8 cellular contexts compared by ENCODE assay signal in genomic region chr5:142845402-142845901, GRCh38.
DNase-seq lines count a peak whose midpoint lies in the region; ATAC-seq and TF ChIP-seq lines count a peak whose summit lies in the region.

No MANE protein-coding gene starts in this region.

- no peaks in the 10 kb centered on the region for H3K27me3 Mint-ChIP-seq in activated naive CD8-positive, alpha-beta T cell treated with anti-CD3 and anti-CD28 coated beads, Interleukin-2, amount 10 ng/mL, durations not matched to agents 7 days and 5 days
- no peaks in the 10 kb centered on the region for H3K27me3 Mint-ChIP-seq in naive B cell

- peak overlapping the region; percentile 83 for H3K27ac Mint-ChIP-seq in activated naive CD8-positive, alpha-beta T cell treated with anti-CD3 and anti-CD28 coated beads, Interleukin-2, amount 10 ng/mL, durations not matched to agents 7 days and 5 days
- H3K27ac Mint-ChIP-seq in naive B cell = peak overlapping the region; percentile 37 to 91 (median 86)

- ATAC-seq in GM19351 (IDR thresholded peaks at IDR 0.05; ENCODE audit: unreplicated experiment) (peak; percentile 29), HG03175 (IDR thresholded peaks at IDR 0.05; ENCODE audit: unreplicated experiment) (peak; percentile 40), naive B cell (ENCODE audit: low read depth in 2 of 2) (peak; percentile 51 to 52), foreskin keratinocyte (no peak)
- ATAC-seq in activated naive CD8-positive, alpha-beta T cell treated with anti-CD3 and anti-CD28 coated beads, Interleukin-2, amount 10 ng/mL, durations not matched to agents 7 days and 5 days (ENCODE audit: low read depth) = peak; percentile 88

- no peaks in the 10 kb centered on the region for H3K27me3 ChIP-seq in foreskin keratinocyte

- no peak for DNase-seq in activated naive CD8-positive, alpha-beta T cell treated with anti-CD3 and anti-CD28 coated beads, Interleukin-2, amount 10 ng/mL, durations not matched to agents 7 days and 5 days
- no peak for DNase-seq in naive B cell
- no peak for DNase-seq in GDM1 (lab: John Stamatoyannopoulos, UW)
- DNase-seq in RKO (ENCODE audit: low spot score) = no peak
- DNase-seq in HPDE6-E6E7 (ENCODE audit: extremely low spot score) = no peak
- DNase-seq in foreskin keratinocyte = no peak

- no peaks in the 10 kb centered on the region for H3K9me3 Mint-ChIP-seq in activated naive CD8-positive, alpha-beta T cell treated with anti-CD3 and anti-CD28 coated beads, Interleukin-2, amount 10 ng/mL, durations not matched to agents 7 days and 5 days
- H3K9me3 Mint-ChIP-seq in naive B cell = no peaks in the 10 kb centered on the region

- H3K27ac ChIP-seq in foreskin keratinocyte = no peak overlapping the region

- peaks cover 33% of the 10 kb centered on the region for H3K4me1 Mint-ChIP-seq in activated naive CD8-positive, alpha-beta T cell treated with anti-CD3 and anti-CD28 coated beads, Interleukin-2, amount 10 ng/mL, durations not matched to agents 7 days and 5 days
- peaks cover 37 to 43% (median 41%) of the 10 kb centered on the region in 3 donors for H3K4me1 Mint-ChIP-seq in naive B cell

- POLR2A ChIA-PET in activated naive CD8-positive, alpha-beta T cell treated with anti-CD3 and anti-CD28 coated beads, Interleukin-2, amount 10 ng/mL, durations not matched to agents 7 days and 5 days (lab: Charles Lee) = interaction anchor here (1.4 to 2.1 kb wide), 3 partner anchors 16 to 74 kb away, joined by 3 to 5 read pairs (median 4); no protein-coding TSS in a partner anchor

- TF ChIP-seq CTCF in foreskin keratinocyte (conservative IDR thresholded peaks at IDR 0.05) = no peak

- H3K4me1 ChIP-seq in foreskin keratinocyte = no peaks in the 10 kb centered on the region

- peak overlapping the region; percentile 50 for H3K4me3 Mint-ChIP-seq in activated naive CD8-positive, alpha-beta T cell treated with anti-CD3 and anti-CD28 coated beads, Interleukin-2, amount 10 ng/mL, durations not matched to agents 7 days and 5 days
- peak overlapping the region in 7 of 8 donors; percentile 13 to 84 (median 71) for H3K4me3 Mint-ChIP-seq in naive B cell

- peaks cover 2% of the 10 kb centered on the region for H3K36me3 Mint-ChIP-seq in activated naive CD8-positive, alpha-beta T cell treated with anti-CD3 and anti-CD28 coated beads, Interleukin-2, amount 10 ng/mL, durations not matched to agents 7 days and 5 days
- peaks cover 0 to 4% of the 10 kb centered on the region in 2 donors for H3K36me3 Mint-ChIP-seq in naive B cell
